Comparison of ENCODE assay signal across 1 cellular context in genomic region chr2:215311625-215312394, GRCh38.
A peak's percentile ranks its signal among the peaks of the same experiment; 100 is the strongest.
TF ChIP-seq lines count a peak whose summit lies in the region.

ATIC (plus strand) TSS chr2:215312059; CDS start chr2:215312143, 84 bp downstream.

TF ChIP-seq in HepG2, 621 proteins besides CTCF, POLR2A, EP300 and RAD21 (continued from another document and continues in another):
- TF ChIP-seq JUNB (CRISPR knock-in tag; IDR thresholded peaks at IDR 0.05; ENCODE audit: borderline replicate concordance) (peak; percentile 73; the same call in 1 of the 2 replicates), REST (IDR thresholded peaks at IDR 0.05; ENCODE audit: borderline replicate concordance in 1 of 2, low read depth in 1 of 2, low read length in 2 of 2) (peak in 1 of 2 experiments; percentile 77; a peak in 1 of 4 replicates), ZFP41 (CRISPR knock-in tag; IDR thresholded peaks at IDR 0.05; ENCODE audit: borderline replicate concordance) (no peak), ZBTB3 (CRISPR knock-in tag; IDR thresholded peaks at IDR 0.05; ENCODE audit: borderline replicate concordance, low read depth) (peak; percentile 83), ZNF619 (CRISPR knock-in tag; IDR thresholded peaks at IDR 0.05) (peak; percentile 97), MTF2 (CRISPR knock-in tag; IDR thresholded peaks at IDR 0.05; ENCODE audit: borderline replicate concordance) (0 out of 2 replicates have a peak, but pooled peaks have one; percentile 84), ZNF33B (CRISPR knock-in tag; IDR thresholded peaks at IDR 0.05) (peak; percentile 93; the same call in 1 of the 2 replicates), ISL2 (CRISPR knock-in tag; IDR thresholded peaks at IDR 0.05) (peak; percentile 72), CENPX (CRISPR knock-in tag; IDR thresholded peaks at IDR 0.05) (0 out of 2 replicates have a peak, but pooled peaks have one; percentile 55), NFE2L1 (CRISPR knock-in tag; IDR thresholded peaks at IDR 0.05; ENCODE audit: borderline replicate concordance) (0 out of 2 replicates have a peak, but pooled peaks have one; percentile 34), HNRNPK (IDR thresholded peaks at IDR 0.05; ENCODE audit: low read depth, low read length, poor library complexity, severe bottlenecking) (peak; percentile 89), BCL3 (CRISPR knock-in tag; IDR thresholded peaks at IDR 0.05) (peak; percentile 100), ZNF747 (CRISPR knock-in tag; IDR thresholded peaks at IDR 0.05; ENCODE audit: borderline replicate concordance) (peak; percentile 98), MYC (CRISPR knock-in tag; IDR thresholded peaks at IDR 0.05; ENCODE audit: borderline replicate concordance) (peak; percentile 100), ZNF382 (CRISPR knock-in tag; IDR thresholded peaks at IDR 0.05; ENCODE audit: borderline replicate concordance) (no peak), ZNF546 (CRISPR knock-in tag; conservative IDR thresholded peaks at IDR 0.05) (peak; percentile 87; the same call in 1 of the 2 replicates), ZNF616 (CRISPR knock-in tag; IDR thresholded peaks at IDR 0.05; ENCODE audit: low read depth) (peak; percentile 96), ZMYM2 (CRISPR knock-in tag; IDR thresholded peaks at IDR 0.05) (no peak; the same call in 1 of the 2 replicates), KAT8 (CRISPR knock-in tag; IDR thresholded peaks at IDR 0.05) (peak; percentile 92), CHD2 (IDR thresholded peaks at IDR 0.05; ENCODE audit: low read depth, low read length) (peak; percentile 56; the same call in 1 of the 2 replicates), ZNF331 (CRISPR knock-in tag; IDR thresholded peaks at IDR 0.05) (peak; percentile 91), ZNF557 (CRISPR knock-in tag; IDR thresholded peaks at IDR 0.05) (peak; percentile 94; the same call in 1 of the 2 replicates), ZNF782 (CRISPR knock-in tag; IDR thresholded peaks at IDR 0.05; ENCODE audit: borderline replicate concordance) (peak; percentile 99), SMAD9 (CRISPR knock-in tag; IDR thresholded peaks at IDR 0.05) (0 out of 2 replicates have a peak, but pooled peaks have one; percentile 48), NONO (IDR thresholded peaks at IDR 0.05) (no peak), NONO (CRISPR knock-in tag; conservative IDR thresholded peaks at IDR 0.05) (peak; percentile 96), SMAD3 (CRISPR knock-in tag; IDR thresholded peaks at IDR 0.05) (peak; percentile 32; the same call in 1 of the 2 replicates)
- TF ChIP-seq, protein P1, sequence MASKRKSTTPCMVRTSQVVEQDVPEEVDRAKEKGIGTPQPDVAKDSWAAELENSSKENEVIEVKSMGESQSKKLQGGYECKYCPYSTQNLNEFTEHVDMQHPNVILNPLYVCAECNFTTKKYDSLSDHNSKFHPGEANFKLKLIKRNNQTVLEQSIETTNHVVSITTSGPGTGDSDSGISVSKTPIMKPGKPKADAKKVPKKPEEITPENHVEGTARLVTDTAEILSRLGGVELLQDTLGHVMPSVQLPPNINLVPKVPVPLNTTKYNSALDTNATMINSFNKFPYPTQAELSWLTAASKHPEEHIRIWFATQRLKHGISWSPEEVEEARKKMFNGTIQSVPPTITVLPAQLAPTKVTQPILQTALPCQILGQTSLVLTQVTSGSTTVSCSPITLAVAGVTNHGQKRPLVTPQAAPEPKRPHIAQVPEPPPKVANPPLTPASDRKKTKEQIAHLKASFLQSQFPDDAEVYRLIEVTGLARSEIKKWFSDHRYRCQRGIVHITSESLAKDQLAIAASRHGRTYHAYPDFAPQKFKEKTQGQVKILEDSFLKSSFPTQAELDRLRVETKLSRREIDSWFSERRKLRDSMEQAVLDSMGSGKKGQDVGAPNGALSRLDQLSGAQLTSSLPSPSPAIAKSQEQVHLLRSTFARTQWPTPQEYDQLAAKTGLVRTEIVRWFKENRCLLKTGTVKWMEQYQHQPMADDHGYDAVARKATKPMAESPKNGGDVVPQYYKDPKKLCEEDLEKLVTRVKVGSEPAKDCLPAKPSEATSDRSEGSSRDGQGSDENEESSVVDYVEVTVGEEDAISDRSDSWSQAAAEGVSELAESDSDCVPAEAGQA (IDR thresholded peaks at IDR 0.05; ENCODE audit: low read depth) = peak; percentile 80
- TF ChIP-seq, protein P1 (CRISPR knock-in tag; IDR thresholded peaks at IDR 0.05; ENCODE audit: borderline replicate concordance) = no peak
- TF ChIP-seq, protein P2, sequence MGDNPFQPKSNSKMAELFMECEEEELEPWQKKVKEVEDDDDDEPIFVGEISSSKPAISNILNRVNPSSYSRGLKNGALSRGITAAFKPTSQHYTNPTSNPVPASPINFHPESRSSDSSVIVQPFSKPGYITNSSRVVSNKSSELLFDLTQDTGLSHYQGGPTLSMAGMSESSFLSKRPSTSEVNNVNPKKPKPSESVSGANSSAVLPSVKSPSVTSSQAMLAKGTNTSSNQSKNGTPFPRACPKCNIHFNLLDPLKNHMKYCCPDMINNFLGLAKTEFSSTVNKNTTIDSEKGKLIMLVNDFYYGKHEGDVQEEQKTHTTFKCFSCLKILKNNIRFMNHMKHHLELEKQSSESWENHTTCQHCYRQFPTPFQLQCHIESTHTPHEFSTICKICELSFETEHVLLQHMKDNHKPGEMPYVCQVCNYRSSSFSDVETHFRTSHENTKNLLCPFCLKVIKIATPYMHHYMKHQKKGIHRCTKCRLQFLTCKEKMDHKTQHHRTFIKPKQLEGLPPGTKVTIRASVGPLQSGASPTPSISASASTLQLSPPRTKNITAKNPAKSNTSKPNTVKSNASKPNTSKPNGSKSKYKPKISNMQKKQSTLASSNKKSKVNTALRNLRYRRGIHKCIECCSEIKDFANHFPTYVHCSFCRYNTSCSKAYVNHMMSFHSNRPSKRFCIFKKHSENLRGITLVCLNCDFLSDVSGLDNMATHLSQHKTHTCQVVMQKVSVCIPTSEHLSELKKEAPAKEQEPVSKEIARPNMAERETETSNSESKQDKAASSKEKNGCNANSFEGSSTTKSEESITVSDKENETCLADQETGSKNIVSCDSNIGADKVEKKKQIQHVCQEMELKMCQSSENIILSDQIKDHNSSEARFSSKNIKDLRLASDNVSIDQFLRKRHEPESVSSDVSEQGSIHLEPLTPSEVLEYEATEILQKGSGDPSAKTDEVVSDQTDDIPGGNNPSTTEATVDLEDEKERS (CRISPR knock-in tag; IDR thresholded peaks at IDR 0.05) = peak; percentile 96
- TF ChIP-seq, protein P3, sequence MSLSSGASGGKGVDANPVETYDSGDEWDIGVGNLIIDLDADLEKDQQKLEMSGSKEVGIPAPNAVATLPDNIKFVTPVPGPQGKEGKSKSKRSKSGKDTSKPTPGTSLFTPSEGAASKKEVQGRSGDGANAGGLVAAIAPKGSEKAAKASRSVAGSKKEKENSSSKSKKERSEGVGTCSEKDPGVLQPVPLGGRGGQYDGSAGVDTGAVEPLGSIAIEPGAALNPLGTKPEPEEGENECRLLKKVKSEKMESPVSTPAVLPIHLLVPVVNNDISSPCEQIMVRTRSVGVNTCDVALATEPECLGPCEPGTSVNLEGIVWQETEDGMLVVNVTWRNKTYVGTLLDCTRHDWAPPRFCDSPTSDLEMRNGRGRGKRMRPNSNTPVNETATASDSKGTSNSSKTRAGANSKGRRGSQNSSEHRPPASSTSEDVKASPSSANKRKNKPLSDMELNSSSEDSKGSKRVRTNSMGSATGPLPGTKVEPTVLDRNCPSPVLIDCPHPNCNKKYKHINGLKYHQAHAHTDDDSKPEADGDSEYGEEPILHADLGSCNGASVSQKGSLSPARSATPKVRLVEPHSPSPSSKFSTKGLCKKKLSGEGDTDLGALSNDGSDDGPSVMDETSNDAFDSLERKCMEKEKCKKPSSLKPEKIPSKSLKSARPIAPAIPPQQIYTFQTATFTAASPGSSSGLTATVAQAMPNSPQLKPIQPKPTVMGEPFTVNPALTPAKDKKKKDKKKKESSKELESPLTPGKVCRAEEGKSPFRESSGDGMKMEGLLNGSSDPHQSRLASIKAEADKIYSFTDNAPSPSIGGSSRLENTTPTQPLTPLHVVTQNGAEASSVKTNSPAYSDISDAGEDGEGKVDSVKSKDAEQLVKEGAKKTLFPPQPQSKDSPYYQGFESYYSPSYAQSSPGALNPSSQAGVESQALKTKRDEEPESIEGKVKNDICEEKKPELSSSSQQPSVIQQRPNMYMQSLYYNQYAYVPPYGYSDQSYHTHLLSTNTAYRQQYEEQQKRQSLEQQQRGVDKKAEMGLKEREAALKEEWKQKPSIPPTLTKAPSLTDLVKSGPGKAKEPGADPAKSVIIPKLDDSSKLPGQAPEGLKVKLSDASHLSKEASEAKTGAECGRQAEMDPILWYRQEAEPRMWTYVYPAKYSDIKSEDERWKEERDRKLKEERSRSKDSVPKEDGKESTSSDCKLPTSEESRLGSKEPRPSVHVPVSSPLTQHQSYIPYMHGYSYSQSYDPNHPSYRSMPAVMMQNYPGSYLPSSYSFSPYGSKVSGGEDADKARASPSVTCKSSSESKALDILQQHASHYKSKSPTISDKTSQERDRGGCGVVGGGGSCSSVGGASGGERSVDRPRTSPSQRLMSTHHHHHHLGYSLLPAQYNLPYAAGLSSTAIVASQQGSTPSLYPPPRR (CRISPR knock-in tag; IDR thresholded peaks at IDR 0.05; ENCODE audit: borderline replicate concordance) = peak; percentile 89; the same call in 1 of the 2 replicates
- TF ChIP-seq, protein P4, sequence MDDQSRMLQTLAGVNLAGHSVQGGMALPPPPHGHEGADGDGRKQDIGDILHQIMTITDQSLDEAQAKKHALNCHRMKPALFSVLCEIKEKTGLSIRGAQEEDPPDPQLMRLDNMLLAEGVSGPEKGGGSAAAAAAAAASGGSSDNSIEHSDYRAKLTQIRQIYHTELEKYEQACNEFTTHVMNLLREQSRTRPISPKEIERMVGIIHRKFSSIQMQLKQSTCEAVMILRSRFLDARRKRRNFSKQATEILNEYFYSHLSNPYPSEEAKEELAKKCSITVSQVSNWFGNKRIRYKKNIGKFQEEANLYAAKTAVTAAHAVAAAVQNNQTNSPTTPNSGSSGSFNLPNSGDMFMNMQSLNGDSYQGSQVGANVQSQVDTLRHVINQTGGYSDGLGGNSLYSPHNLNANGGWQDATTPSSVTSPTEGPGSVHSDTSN (CRISPR knock-in tag; IDR thresholded peaks at IDR 0.05; ENCODE audit: borderline replicate concordance) = no peak
- TF ChIP-seq, protein P5, sequence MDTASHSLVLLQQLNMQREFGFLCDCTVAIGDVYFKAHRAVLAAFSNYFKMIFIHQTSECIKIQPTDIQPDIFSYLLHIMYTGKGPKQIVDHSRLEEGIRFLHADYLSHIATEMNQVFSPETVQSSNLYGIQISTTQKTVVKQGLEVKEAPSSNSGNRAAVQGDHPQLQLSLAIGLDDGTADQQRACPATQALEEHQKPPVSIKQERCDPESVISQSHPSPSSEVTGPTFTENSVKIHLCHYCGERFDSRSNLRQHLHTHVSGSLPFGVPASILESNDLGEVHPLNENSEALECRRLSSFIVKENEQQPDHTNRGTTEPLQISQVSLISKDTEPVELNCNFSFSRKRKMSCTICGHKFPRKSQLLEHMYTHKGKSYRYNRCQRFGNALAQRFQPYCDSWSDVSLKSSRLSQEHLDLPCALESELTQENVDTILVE (CRISPR knock-in tag; IDR thresholded peaks at IDR 0.05) = peak; percentile 94
